ENCODE assay signal across 6 cellular contexts in the genomic region with DNA sequence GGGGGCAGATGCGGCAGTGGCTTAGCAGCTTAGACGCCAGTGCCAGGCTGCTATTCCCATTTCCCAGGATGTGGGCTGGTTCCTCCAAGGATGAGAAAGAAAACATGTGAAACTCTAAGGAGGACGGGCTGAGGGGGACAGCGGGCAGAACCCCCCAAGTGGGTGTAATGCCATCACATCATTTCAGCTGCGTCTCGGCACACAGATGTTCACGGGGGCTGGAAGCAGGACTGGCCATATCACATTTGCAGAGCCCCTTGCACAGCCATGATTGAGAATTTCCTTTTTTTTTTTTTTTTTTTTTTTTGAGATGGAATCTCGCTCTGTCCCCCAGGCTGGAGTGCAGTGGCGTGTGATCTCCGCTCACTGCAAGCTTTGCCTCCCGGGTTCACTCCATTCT. TPM values are rescaled to one million over a fixed set of nuclear protein-coding genes. Genes with fewer than 3 reads are reported as not detected.
"Had no signal": no experiment of that assay in that cellular context is flagged by ENCODE, and none has a peak within 500 bp of the region (broad histone marks: within the 10 kb centered on the region; RNA-seq: fewer than 3 reads in every experiment).

No MANE protein-coding gene starts in this region.

- H3K4me3 ChIP-seq: K562 had no signal

- DNase-seq: IMR-90, KBM-7, KG1 had no signal

- H3K27ac ChIP-seq: HL-60 had no signal

- FAIRE-seq: HepG2, K562 had no signal

- ATAC-seq: K562 had no signal

RNA-seq across cellular contexts. Expression of gene C16orf74, which starts 46.9 kb away (rescaled TPM):
- total RNA-seq: K562 had no signal
